ENCODE assay signal across 8 cellular contexts in the genomic region with DNA sequence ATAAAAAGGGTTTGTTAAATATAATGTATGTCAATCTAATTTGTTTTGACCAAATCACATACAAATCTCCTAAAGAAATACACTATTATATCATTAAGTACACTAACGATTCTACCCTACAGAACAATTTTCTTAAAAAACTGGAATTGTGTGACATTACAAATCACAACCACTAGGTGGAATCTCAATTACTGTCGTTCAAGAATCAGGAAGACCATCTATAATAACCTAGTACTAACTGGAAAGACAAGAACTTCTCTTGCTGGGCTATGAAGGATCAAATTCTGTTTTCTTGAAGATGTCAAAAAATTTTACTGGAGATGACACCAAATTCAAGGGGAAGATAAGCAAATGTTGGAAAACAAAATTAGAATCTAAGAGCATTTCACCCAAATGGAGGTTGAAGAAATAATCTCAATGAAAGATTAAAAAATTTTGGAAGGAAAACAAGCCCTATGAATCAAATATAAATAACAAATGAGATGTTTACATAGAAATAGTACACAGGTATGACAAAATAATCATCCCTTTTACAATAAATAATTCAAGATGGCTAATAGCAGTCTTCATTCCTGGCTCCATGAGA.
DNase-seq lines count a peak whose midpoint lies in the region; ATAC-seq, FAIRE-seq and TF ChIP-seq lines count a peak whose summit lies in the region.

No MANE protein-coding gene starts in this region.

- BruUV-seq in Caco-2 (replicated peaks; lab: Mats Ljungman, UMichigan), result no TSS peak

- no peaks in the 10 kb centered on the region for H3K36me3 Mint-ChIP-seq in Caco-2 (ENCODE audit: insufficient read depth, unreplicated experiment)
- peaks cover 44% of the 10 kb centered on the region for H3K36me3 Mint-ChIP-seq in activated CD4-positive, alpha-beta memory T cell treated with anti-CD3 and anti-CD28 coated beads, Interleukin-2, amount 10 ng/mL, durations not matched to agents 7 days and 5 days (ENCODE audit: low read depth)

- no peak overlapping the region for H3K4me3 ChIP-seq in Caco-2 (ENCODE audit: low read depth, low read length)
- H3K4me3 ChIP-seq in Loucy (ENCODE audit: low read length, poor library complexity, severe bottlenecking), result no peak overlapping the region
- H3K4me3 ChIP-seq in kidney (ENCODE audit: low read length in 2 of 2), result no peak overlapping the region

- H3K36me3 ChIP-seq in Caco-2 (ENCODE audit: control insufficient read depth, insufficient read depth, low read length) (no peaks in the 10 kb centered on the region), Loucy (ENCODE audit: insufficient read depth, low read length) (peaks cover 70% of the 10 kb centered on the region), kidney (ENCODE audit: control insufficient read depth in 1 of 2, insufficient read depth in 2 of 2, low read length in 2 of 2) (no peaks in the 10 kb centered on the region)

- no peaks in the 10 kb centered on the region for H3F3A ChIP-seq in Loucy (ENCODE audit: low read depth)

- TF ChIP-seq CTCF in Caco-2 (IDR thresholded peaks at IDR 0.05; ENCODE audit: insufficient read depth in 1 of 2, low read depth in 1 of 2, low read length in 1 of 2, severe bottlenecking in 1 of 2, unreplicated experiment in 1 of 2) (peak; percentile 51 to 52), Loucy (conservative IDR thresholded peaks at IDR 0.05; ENCODE audit: low read length) (peak; percentile 75), kidney (IDR thresholded peaks at IDR 0.05; ENCODE audit: borderline replicate concordance, extremely low read depth, insufficient read depth) (peak; percentile 37)

- no peaks in the 10 kb centered on the region for H3K9me3 Mint-ChIP-seq in Caco-2 (ENCODE audit: unreplicated experiment)
- H3K9me3 Mint-ChIP-seq in activated CD4-positive, alpha-beta memory T cell treated with anti-CD3 and anti-CD28 coated beads, Interleukin-2, amount 10 ng/mL, durations not matched to agents 7 days and 5 days, result no peaks in the 10 kb centered on the region

- H2AFZ ChIP-seq in Loucy (ENCODE audit: low read length), result no peak overlapping the region

- H3K4me1 Mint-ChIP-seq in Caco-2 (ENCODE audit: low read depth, unreplicated experiment), result no peaks in the 10 kb centered on the region
- peaks cover 12% of the 10 kb centered on the region for H3K4me1 Mint-ChIP-seq in activated CD4-positive, alpha-beta memory T cell treated with anti-CD3 and anti-CD28 coated beads, Interleukin-2, amount 10 ng/mL, durations not matched to agents 7 days and 5 days

- intact Hi-C loops in Caco-2 (cut with micrococcal nuclease; ENCODE audit: unreplicated experiment) (loop anchor here (1.0 to 2.0 kb wide), 4 partner anchors 111 to 200 kb away; a partner anchor contains a TSS), kidney (cut with DNase I) (no loop called here)

- H3K4me3 Mint-ChIP-seq in Caco-2 (ENCODE audit: unreplicated experiment), result no peak overlapping the region
- no peak overlapping the region for H3K4me3 Mint-ChIP-seq in activated CD4-positive, alpha-beta memory T cell treated with anti-CD3 and anti-CD28 coated beads, Interleukin-2, amount 10 ng/mL, durations not matched to agents 7 days and 5 days

- peak overlapping the region; percentile 14 to 68 for H3K27ac ChIP-seq in kidney (ENCODE audit: low read depth in 2 of 2, low read length in 2 of 2)

- H3K9ac ChIP-seq in Loucy (ENCODE audit: low read depth, low read length, poor library complexity, severe bottlenecking) (no peak overlapping the region), kidney (ENCODE audit: low read length in 2 of 2) (no peak overlapping the region)

- H4K20me1 ChIP-seq in Loucy (ENCODE audit: insufficient read depth, low read length, poor library complexity, severe bottlenecking), result no peaks in the 10 kb centered on the region

- no peaks in the 10 kb centered on the region for H3K9me2 ChIP-seq in Loucy (replicated peaks; ENCODE audit: low read depth, low read length)

- H3K4me1 ChIP-seq in Caco-2 (no peaks in the 10 kb centered on the region), Loucy (ENCODE audit: insufficient read depth, low read length, poor library complexity, severe bottlenecking) (no peaks in the 10 kb centered on the region), kidney (ENCODE audit: control insufficient read depth in 1 of 2, insufficient read depth in 1 of 2, low read depth in 1 of 2, low read length in 2 of 2) (peaks cover 0 to 5% of the 10 kb centered on the region in 2 donors)

- no peak overlapping the region for H3K27ac Mint-ChIP-seq in Caco-2 (ENCODE audit: unreplicated experiment)
- no peak overlapping the region for H3K27ac Mint-ChIP-seq in activated CD4-positive, alpha-beta memory T cell treated with anti-CD3 and anti-CD28 coated beads, Interleukin-2, amount 10 ng/mL, durations not matched to agents 7 days and 5 days

- H3K27me3 ChIP-seq in Caco-2 (replicated peaks; ENCODE audit: control insufficient read depth, insufficient read depth, low read length), result no peaks in the 10 kb centered on the region
- no peaks in the 10 kb centered on the region for H3K27me3 ChIP-seq in Loucy (ENCODE audit: insufficient read depth, low read length, poor library complexity, severe bottlenecking)

- ATAC-seq in GM19395 (IDR thresholded peaks at IDR 0.05; ENCODE audit: unreplicated experiment) (peak; percentile 88), HG03135 (IDR thresholded peaks at IDR 0.05; ENCODE audit: unreplicated experiment) (no peak), HG03457 (IDR thresholded peaks at IDR 0.05; ENCODE audit: unreplicated experiment) (no peak)

- peak in 1 of 2 experiments; percentile 24 for DNase-seq in Caco-2
- DNase-seq in amniotic epithelial cell (ENCODE audit: low read depth), result peak; percentile 68
- DNase-seq in kidney, result no peak
- no peak for DNase-seq in activated CD4-positive, alpha-beta memory T cell treated with anti-CD3 and anti-CD28 coated beads, Interleukin-2, amount 10 ng/mL, durations not matched to agents 7 days and 5 days

- FAIRE-seq in kidney (lab: Jason Lieb, UNC), result peak; percentile 93

- POLR2A ChIA-PET in Caco-2 (lab: Charles Lee), result no interaction called here
- POLR2A ChIA-PET in activated CD4-positive, alpha-beta memory T cell treated with anti-CD3 and anti-CD28 coated beads, Interleukin-2, amount 10 ng/mL, durations not matched to agents 7 days and 5 days (lab: Charles Lee), result no interaction called here

- no peaks in the 10 kb centered on the region for H3K9me3 ChIP-seq in Caco-2
- H3K9me3 ChIP-seq in Loucy (ENCODE audit: insufficient read depth, low read depth, low read length), result no peaks in the 10 kb centered on the region
- no peaks in the 10 kb centered on the region for H3K9me3 ChIP-seq in kidney (ENCODE audit: control insufficient read depth in 1 of 2, low read length in 2 of 2)

- CTCF ChIA-PET in Caco-2 (lab: Charles Lee), result no interaction called here
- CTCF ChIA-PET in activated CD4-positive, alpha-beta memory T cell treated with anti-CD3 and anti-CD28 coated beads, Interleukin-2, amount 10 ng/mL, durations not matched to agents 7 days and 5 days (lab: Charles Lee), result interaction anchor here (0.8 to 3.9 kb wide), 4 partner anchors 18 to 201 kb away, joined by 4 to 18 read pairs (median 10); no protein-coding TSS in a partner anchor

- H3K27me3 Mint-ChIP-seq in Caco-2 (ENCODE audit: insufficient read depth, unreplicated experiment), result no peaks in the 10 kb centered on the region
- H3K27me3 Mint-ChIP-seq in activated CD4-positive, alpha-beta memory T cell treated with anti-CD3 and anti-CD28 coated beads, Interleukin-2, amount 10 ng/mL, durations not matched to agents 7 days and 5 days, result no peaks in the 10 kb centered on the region

- no peak overlapping the region for H3K4me2 ChIP-seq in Loucy (ENCODE audit: low read depth, low read length, poor library complexity, severe bottlenecking)

- H3K79me2 ChIP-seq in Loucy (ENCODE audit: insufficient read depth, low read length), result no peaks in the 10 kb centered on the region; the same call in 1 of the 2 replicates
